In the genomic region with DNA sequence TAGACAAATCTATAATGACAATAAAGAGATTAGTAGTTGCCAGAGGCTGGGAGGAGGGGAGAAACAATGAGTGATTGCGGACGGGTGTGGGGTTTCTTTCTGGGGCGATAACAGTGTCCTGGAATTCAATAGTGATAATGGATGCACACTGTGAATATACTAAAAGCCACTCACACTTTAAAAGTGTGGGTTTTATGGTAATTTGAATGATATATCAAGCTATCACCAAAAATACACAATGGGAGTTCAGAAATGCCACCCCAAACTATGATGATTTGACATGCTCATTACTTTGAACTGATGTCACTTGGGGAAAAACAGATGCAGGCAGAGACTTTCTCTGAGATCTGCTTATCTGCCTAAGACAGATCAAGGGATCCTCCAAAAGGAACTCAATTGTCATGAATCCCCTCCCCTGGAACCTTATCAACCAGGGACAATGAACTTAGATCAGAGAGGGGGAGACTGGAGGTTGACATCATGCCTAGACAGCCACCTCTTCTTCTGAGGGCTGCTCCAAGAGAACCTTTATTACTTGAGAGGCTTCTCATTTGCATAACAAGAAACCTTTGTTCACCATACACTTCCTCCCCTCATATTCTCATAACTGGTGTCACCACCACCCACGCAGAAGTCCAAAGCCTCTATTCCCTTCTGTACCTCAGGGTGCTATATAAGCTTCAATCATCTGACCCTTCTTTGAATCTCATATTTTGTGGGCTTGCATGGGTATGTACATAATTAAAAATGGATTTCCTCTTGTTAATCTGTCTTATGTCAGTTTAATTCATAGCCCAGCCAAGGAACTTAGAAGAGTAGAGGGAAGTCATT, we compare ENCODE assay signal across 12 cellular contexts. TPM values are rescaled to one million over a fixed set of nuclear protein-coding genes. Genes with fewer than 3 reads are reported as not detected.
DNase-seq lines count a peak whose midpoint lies in the region; ATAC-seq, FAIRE-seq and TF ChIP-seq lines count a peak whose summit lies in the region.
"Had no signal": no experiment of that assay in that cellular context is flagged by ENCODE, and none has a peak within 500 bp of the region (broad histone marks: within the 10 kb centered on the region; RNA-seq: fewer than 3 reads in every experiment).

No MANE protein-coding gene starts in this region.

- no peaks in the 10 kb centered on the region for H3K36me3 ChIP-seq in right lobe of liver
- H3K36me3 ChIP-seq: heart left ventricle had no signal

- TF ChIP-seq CTCF in right lobe of liver (IDR thresholded peaks at IDR 0.05), result no peak

- H3K27me3 ChIP-seq in right lobe of liver, result no peaks in the 10 kb centered on the region

- ATAC-seq in GM18868 (IDR thresholded peaks at IDR 0.05; ENCODE audit: unreplicated experiment) (peak; percentile 54), HG02763 (IDR thresholded peaks at IDR 0.05; ENCODE audit: unreplicated experiment) (peak; percentile 84), esophagus mucosa (no peak), right lobe of liver (no peak)
- ATAC-seq: heart left ventricle, sciatic nerve had no signal

- FAIRE-seq in H54 (lab: Jason Lieb, UNC), result no peak

- 83% methylated on average over 4 of the region's 4 CpGs for WGBS in right lobe of liver (ENCODE audit: insufficient coverage, low coverage, low lambda C conversion rate, missing lambda C conversion rate)

- no peak overlapping the region for H3K4me3 ChIP-seq in right lobe of liver
- H3K4me3 ChIP-seq: heart left ventricle had no signal

- H3K27ac ChIP-seq in right lobe of liver, result no peak overlapping the region
- H3K27ac ChIP-seq: heart left ventricle had no signal

- TF ChIP-seq POLR2A in H54 (IDR thresholded peaks at IDR 0.05; ENCODE audit: low read depth, low read length), result no peak
- TF ChIP-seq POLR2A in right lobe of liver (IDR thresholded peaks at IDR 0.05), result no peak

- DNase-seq in CMK (ENCODE audit: low read depth) (peak; percentile 78), HUDEP-2 (lab: John Stamatoyannopoulos, UW; ENCODE audit: unreplicated experiment in 76 of 76) (peak in 62 of 76 experiments; percentile 9 to 90 (median 58)), H54 (ENCODE audit: insufficient read length, low spot score) (no peak), right lobe of liver (no peak)
- no peak for DNase-seq in NK-92 treated with Interleukin-12 subunit alpha and Interleukin-12 subunit beta, amount 100 ng/mL, for 24 hours (lab: John Stamatoyannopoulos, UW)
- DNase-seq: COR-L47, heart left ventricle, NCI-H2171 had no signal

- H3K4me1 ChIP-seq in right lobe of liver, result no peaks in the 10 kb centered on the region

- intact Hi-C loops in right lobe of liver (cut with DNase I), result no loop called here

- H3K9me3 ChIP-seq in right lobe of liver, result no peaks in the 10 kb centered on the region
- H3K9me3 ChIP-seq: heart left ventricle had no signal

RNA-seq across cellular contexts. Expression of a gene that starts 14.8 kb away (rescaled TPM):
- 21.8 TPM for total RNA-seq in esophagus mucosa
- 10 to 100 TPM; 12.3 to 20.6 (median 17.7) TPM for total RNA-seq in right lobe of liver

Comparison
In these comparisons a context has a peak if more than half of its experiments do, and no peak if none do; other contexts are left out.
1. DNase-seq: peak in CMK (single experiment) and HUDEP-2 (62 of 76); none in H54 (single experiment), right lobe of liver (0 of 3) and NK-92 treated with Interleukin-12 subunit alpha and Interleukin-12 subunit beta, amount 100 ng/mL, for 24 hours (single experiment).
2. ATAC-seq: peak in GM18868 (single experiment) and HG02763 (single experiment); none in esophagus mucosa (single experiment) and right lobe of liver (0 of 4).